ENCODE assay signal across 27 cellular contexts in genomic region chr6:33301877-33302276, GRCh38. TPM values are rescaled to one million over a fixed set of nuclear protein-coding genes. Genes with fewer than 3 reads are reported as not detected.
DNase-seq lines count a peak whose midpoint lies in the region; ATAC-seq and TF ChIP-seq lines count a peak whose summit lies in the region.
"Had no signal": no experiment of that assay in that cellular context is flagged by ENCODE, and none has a peak within 500 bp of the region (broad histone marks: within the 10 kb centered on the region; RNA-seq: fewer than 3 reads in every experiment).

No MANE protein-coding gene starts in this region.

- peak overlapping the region; percentile 23 for H3K27ac Mint-ChIP-seq in activated CD8-positive, alpha-beta T cell treated with anti-CD3 and anti-CD28 coated beads for 36 hours
- peak overlapping the region; percentile 46 for H3K27ac Mint-ChIP-seq in memory B cell
- peak overlapping the region; percentile 100 for H3K27ac Mint-ChIP-seq in stimulated activated effector memory CD8-positive, alpha-beta T cell treated with anti-CD3 and anti-CD28 coated beads, Interleukin-12 subunit alpha, Interleukin-12 subunit beta, amount 100 ng/mL, for 72 hours
- H3K27ac Mint-ChIP-seq: WTC11 had no signal

- peaks cover 48% of the 10 kb centered on the region for H3K36me3 Mint-ChIP-seq in activated CD8-positive, alpha-beta T cell treated with anti-CD3 and anti-CD28 coated beads for 36 hours (ENCODE audit: low read depth)
- H3K36me3 Mint-ChIP-seq in memory B cell: peaks cover 31% of the 10 kb centered on the region
- peaks cover 96% of the 10 kb centered on the region for H3K36me3 Mint-ChIP-seq in stimulated activated effector memory CD8-positive, alpha-beta T cell treated with anti-CD3 and anti-CD28 coated beads, Interleukin-12 subunit alpha, Interleukin-12 subunit beta, amount 100 ng/mL, for 72 hours

- H3K27me3 Mint-ChIP-seq in activated CD8-positive, alpha-beta T cell treated with anti-CD3 and anti-CD28 coated beads for 36 hours: no peaks in the 10 kb centered on the region
- H3K27me3 Mint-ChIP-seq in memory B cell: no peaks in the 10 kb centered on the region

- no peaks in the 10 kb centered on the region for H3K9me2 ChIP-seq in GM23248 (ENCODE audit: insufficient read depth)

- CTCF ChIA-PET in activated CD8-positive, alpha-beta T cell treated with anti-CD3 and anti-CD28 coated beads for 36 hours (lab: Charles Lee): interaction anchor here (1.7 to 2.7 kb wide), 2 partner anchors 10 to 24 kb away, joined by 8 to 18 read pairs; partner anchors contain the start of gene B3GALT4

- H3K79me2 ChIP-seq in GM23248 (ENCODE audit: insufficient read depth): peaks cover 67% of the 10 kb centered on the region

- no peak overlapping the region for H3K4me3 Mint-ChIP-seq in activated CD8-positive, alpha-beta T cell treated with anti-CD3 and anti-CD28 coated beads for 36 hours
- H3K4me3 Mint-ChIP-seq in memory B cell: no peak overlapping the region
- H3K4me3 Mint-ChIP-seq in stimulated activated effector memory CD8-positive, alpha-beta T cell treated with anti-CD3 and anti-CD28 coated beads, Interleukin-12 subunit alpha, Interleukin-12 subunit beta, amount 100 ng/mL, for 72 hours: no peak overlapping the region

- H3F3A ChIP-seq in GM23248 (ENCODE audit: insufficient read depth): peaks cover 13% of the 10 kb centered on the region

- H3K36me3 ChIP-seq in GM23248 (ENCODE audit: low read depth): peaks cover 6% of the 10 kb centered on the region; the same call in 1 of the 2 replicates

- WGBS in GM23248 (ENCODE audit: low coverage in 1 of 2, low lambda C conversion rate in 2 of 2, missing lambda C conversion rate in 2 of 2), 2 experiments: 67 to 75% methylated on average over 3 of the region's 3 CpGs

- peaks cover 48% of the 10 kb centered on the region for H3K4me1 Mint-ChIP-seq in activated CD8-positive, alpha-beta T cell treated with anti-CD3 and anti-CD28 coated beads for 36 hours (ENCODE audit: low read depth)
- peaks cover 39% of the 10 kb centered on the region for H3K4me1 Mint-ChIP-seq in memory B cell
- H3K4me1 Mint-ChIP-seq in stimulated activated effector memory CD8-positive, alpha-beta T cell treated with anti-CD3 and anti-CD28 coated beads, Interleukin-12 subunit alpha, Interleukin-12 subunit beta, amount 100 ng/mL, for 72 hours: peaks cover 67% of the 10 kb centered on the region

- H3K27me3 ChIP-seq in GM23248 (replicated peaks; ENCODE audit: insufficient read depth): no peaks in the 10 kb centered on the region
- H3K27me3 ChIP-seq: body of pancreas had no signal

- POLR2A ChIA-PET in activated CD8-positive, alpha-beta T cell treated with anti-CD3 and anti-CD28 coated beads for 36 hours (lab: Charles Lee): interaction anchor here (0.7 to 7.2 kb wide), 5 partner anchors 8 to 25 kb away, joined by 3 to 102 read pairs (median 5); partner anchors contain the start of genes B3GALT4, PFDN6, TAPBP and WDR46

- intact Hi-C loops in activated CD8-positive, alpha-beta T cell treated with anti-CD3 and anti-CD28 coated beads for 36 hours (cut with micrococcal nuclease): no loop called here

- TF ChIP-seq CTCF in activated CD8-positive, alpha-beta T cell treated with anti-CD3 and anti-CD28 coated beads for 36 hours (IDR thresholded peaks at IDR 0.05): no peak

- in situ Hi-C loops in GM23248 (cut with MboI): no loop called here

- H2AFZ ChIP-seq in GM23248: no peak overlapping the region

- peak overlapping the region; percentile 29; the same call in 1 of the 2 replicates for H3K9ac ChIP-seq in GM23248

- peak overlapping the region; percentile 97; the same call in 1 of the 2 replicates for H3K27ac ChIP-seq in GM23248
- H3K27ac ChIP-seq: body of pancreas, epithelial cell of prostate, prostate gland had no signal

- no peak overlapping the region for H3K4me3 ChIP-seq in GM23248
- H3K4me3 ChIP-seq: body of pancreas, prostate gland had no signal

- no peaks in the 10 kb centered on the region for H4K20me1 ChIP-seq in GM23248 (ENCODE audit: insufficient read depth)

- no peaks in the 10 kb centered on the region for H3K9me3 Mint-ChIP-seq in activated CD8-positive, alpha-beta T cell treated with anti-CD3 and anti-CD28 coated beads for 36 hours
- no peaks in the 10 kb centered on the region for H3K9me3 Mint-ChIP-seq in memory B cell
- no peaks in the 10 kb centered on the region for H3K9me3 Mint-ChIP-seq in stimulated activated effector memory CD8-positive, alpha-beta T cell treated with anti-CD3 and anti-CD28 coated beads, Interleukin-12 subunit alpha, Interleukin-12 subunit beta, amount 100 ng/mL, for 72 hours
- H3K9me3 Mint-ChIP-seq: WTC11 had no signal

- ATAC-seq in activated CD8-positive, alpha-beta T cell treated with anti-CD3 and anti-CD28 coated beads for 36 hours: no peak
- ATAC-seq in memory B cell (ENCODE audit: low read depth) (no peak), HG03354 (IDR thresholded peaks at IDR 0.05; ENCODE audit: poor library complexity, severe bottlenecking, unreplicated experiment) (no peak)
- ATAC-seq in stimulated activated effector memory CD8-positive, alpha-beta T cell treated with anti-CD3 and anti-CD28 coated beads, Interleukin-12 subunit alpha, Interleukin-12 subunit beta, amount 100 ng/mL, for 72 hours: no peak
- ATAC-seq: body of pancreas, left ventricle myocardium superior, Panc1, sciatic nerve, WTC11 had no signal

- H3K9me3 ChIP-seq in GM23248 (ENCODE audit: low read depth): no peaks in the 10 kb centered on the region
- H3K9me3 ChIP-seq: body of pancreas, prostate gland had no signal

- H3K4me1 ChIP-seq in GM23248 (ENCODE audit: insufficient read depth): peaks cover 10% of the 10 kb centered on the region; the same call in 1 of the 2 replicates
- H3K4me1 ChIP-seq: prostate gland had no signal

- no peak overlapping the region for H3K4me2 ChIP-seq in GM23248 (ENCODE audit: unreplicated experiment)

- DNase-seq in GM23248 (no peak), memory B cell (ENCODE audit: low spot score in 2 of 2) (no peak), dedifferentiated amniotic fluid mesenchymal stem cell (ENCODE audit: extremely low spot score) (no peak), germinal center (ENCODE audit: low spot score) (no peak)
- no peak for DNase-seq in activated CD8-positive, alpha-beta T cell treated with anti-CD3 and anti-CD28 coated beads for 36 hours
- DNase-seq in stimulated activated effector memory CD8-positive, alpha-beta T cell treated with anti-CD3 and anti-CD28 coated beads, Interleukin-12 subunit alpha, Interleukin-12 subunit beta, amount 100 ng/mL, for 72 hours (ENCODE audit: low spot score in 2 of 2): no peak
- DNase-seq: activated CD4-positive, alpha-beta T cell treated with anti-CD3 and anti-CD28 coated beads, Interleukin-2, amount 50 U/mL, for 4 hours; activated CD8-positive, alpha-beta memory T cell treated with anti-CD3 and anti-CD28 coated beads, Interleukin-2, amount 50 U/mL, for 48 hours; body of pancreas; DMS153; glutamatergic neuron; islet precursor cell; left ventricle myocardium superior; NCI-H1105; NCI-H2029; NCI-H526 treated with DMSO at 0.1 percent for 48 hours; SIG-M5; stimulated activated CD4-positive, alpha-beta T cell treated with anti-CD3 and anti-CD28 coated beads, Interleukin-12 subunit alpha, Interleukin-12 subunit beta, amount 100 ng/mL, for 4 hours; stimulated activated CD4-positive, alpha-beta T cell treated with anti-CD3 and anti-CD28 coated beads, Interleukin-4, amount 100 ng/mL, for 24 hours; stimulated activated naive CD4-positive, alpha-beta T cell; SW 1271 had no signal

RNA-seq across cellular contexts. Expression of gene RGL2, which starts 3.1 kb away (rescaled TPM):
- 18.5 and 21.1 TPM in 2 replicates for total RNA-seq in GM23248 (2014; rRNA removed; shearing (Covaris generic))
- polyA plus RNA-seq in GM23248 (2016; fragmentation: Nextera tagmentation; extraction: Ambion mirVana): 22.4 and 23.3 TPM in 2 replicates
- 10 to 100 TPM; 24.2 to 24.3 TPM for total RNA-seq in activated CD8-positive, alpha-beta T cell treated with anti-CD3 and anti-CD28 coated beads for 36 hours

RNA-seq across cellular contexts. Expression of gene TAPBP, which starts 12.0 kb away (rescaled TPM):
- total RNA-seq in GM23248 (2014; rRNA removed; shearing (Covaris generic)): 62.3 and 68.7 TPM in 2 replicates
- polyA plus RNA-seq in GM23248 (2016; fragmentation: Nextera tagmentation; extraction: Ambion mirVana): 75.8 and 78.4 TPM in 2 replicates
- 100 to 1,000 TPM; 179 to 183 TPM for total RNA-seq in activated CD8-positive, alpha-beta T cell treated with anti-CD3 and anti-CD28 coated beads for 36 hours

RNA-seq across cellular contexts. Expression of gene PFDN6, which starts 12.5 kb away (rescaled TPM):
- 31.9 and 38.7 TPM in 2 replicates for total RNA-seq in GM23248 (2014; rRNA removed; shearing (Covaris generic))
- polyA plus RNA-seq in GM23248 (2016; fragmentation: Nextera tagmentation; extraction: Ambion mirVana): 7.9 and 9.1 TPM in 2 replicates
- total RNA-seq in activated CD8-positive, alpha-beta T cell treated with anti-CD3 and anti-CD28 coated beads for 36 hours: 10 to 100 TPM; 78.1 to 92.3 TPM

RNA-seq across cellular contexts. Expression of gene WDR46, which starts 12.8 kb away (rescaled TPM):
- 64.4 and 81.9 TPM in 2 replicates for total RNA-seq in GM23248 (2014; rRNA removed; shearing (Covaris generic))
- 79.4 and 90.9 TPM in 2 replicates for polyA plus RNA-seq in GM23248 (2016; fragmentation: Nextera tagmentation; extraction: Ambion mirVana)
- total RNA-seq in activated CD8-positive, alpha-beta T cell treated with anti-CD3 and anti-CD28 coated beads for 36 hours: 10 to 100 TPM; 64.0 to 72.2 TPM

RNA-seq across cellular contexts. Expression of gene ZBTB22, which starts 15.7 kb away (rescaled TPM):
- 15.3 and 18.3 TPM in 2 replicates for total RNA-seq in GM23248 (2014; rRNA removed; shearing (Covaris generic))
- 9.8 and 11.2 TPM in 2 replicates for polyA plus RNA-seq in GM23248 (2016; fragmentation: Nextera tagmentation; extraction: Ambion mirVana)
- 1 to 10 TPM; 7.2 to 7.5 TPM for total RNA-seq in activated CD8-positive, alpha-beta T cell treated with anti-CD3 and anti-CD28 coated beads for 36 hours

Comparison
In these comparisons a context has a peak if more than half of its experiments do, and no peak if none do; other contexts are left out.
1. H3K27ac Mint-ChIP-seq: peak in every context shown above with its lines; median percentile 100 in stimulated activated effector memory CD8-positive, alpha-beta T cell treated with anti-CD3 and anti-CD28 coated beads, Interleukin-12 subunit alpha, Interleukin-12 subunit beta, amount 100 ng/mL, for 72 hours; 46 in memory B cell; 23 in activated CD8-positive, alpha-beta T cell treated with anti-CD3 and anti-CD28 coated beads for 36 hours.